18 cellular contexts compared by ENCODE assay signal in the genomic region with DNA sequence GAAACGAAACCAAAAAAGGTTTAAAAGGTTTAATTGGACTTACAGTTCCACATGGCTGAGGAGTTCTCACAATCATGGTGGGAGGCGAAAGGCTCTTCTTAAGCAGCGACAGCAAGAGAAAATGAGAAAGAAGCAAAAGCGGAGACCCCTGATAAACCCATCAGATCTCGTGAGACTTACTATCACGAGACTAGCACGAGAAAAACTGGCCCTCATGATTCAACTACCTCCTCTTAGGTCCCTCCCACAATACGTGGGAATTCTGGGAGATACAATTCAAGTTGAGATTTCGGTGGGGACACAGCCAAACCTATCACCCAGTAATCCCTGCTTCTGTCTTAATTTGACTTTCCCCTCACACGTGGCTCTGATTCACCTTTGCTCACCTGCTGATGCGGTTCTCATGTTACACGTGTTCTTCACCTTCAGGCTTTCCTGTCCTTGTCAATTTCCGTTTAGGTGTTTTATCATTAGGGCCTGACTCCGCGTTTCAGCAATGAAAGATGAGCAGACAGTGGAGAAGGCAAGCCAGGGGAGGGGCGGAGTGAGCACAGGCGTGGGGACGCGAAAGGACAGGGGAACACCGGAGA. TPM values are rescaled to one million over a fixed set of nuclear protein-coding genes. Genes with fewer than 3 reads are reported as not detected.
DNase-seq lines count a peak whose midpoint lies in the region; ATAC-seq, FAIRE-seq and TF ChIP-seq lines count a peak whose summit lies in the region.
"Had no signal": no experiment of that assay in that cellular context is flagged by ENCODE, and none has a peak within 500 bp of the region (broad histone marks: within the 10 kb centered on the region; RNA-seq: fewer than 3 reads in every experiment).

No MANE protein-coding gene starts in this region.

- in situ Hi-C loops in K562 (cut with MboI): no loop called here

- FAIRE-seq in K562 (lab: Jason Lieb, UNC) (no peak), GM12891 (lab: Jason Lieb, UNC) (no peak)
- FAIRE-seq: A204.1 had no signal

- no peaks in the 10 kb centered on the region for H3K9me1 ChIP-seq in K562 (ENCODE audit: control insufficient read depth, insufficient read depth, low read length)

- no peaks in the 10 kb centered on the region for H3K9me2 ChIP-seq in OCI-LY1 (ENCODE audit: low read depth, low read length)

- H3K27ac ChIP-seq in OCI-LY1 (ENCODE audit: low read depth, low read length, poor library complexity, severe bottlenecking) (no peak overlapping the region), K562 (ENCODE audit: extremely low read depth, low read depth, low read length) (no peak overlapping the region), thyroid gland (peak overlapping the region; percentile 43 to 50 (median 50))
- H3K27ac ChIP-seq: BLaER1 had no signal

- H2AFZ ChIP-seq in OCI-LY1 (ENCODE audit: low read length) (no peak overlapping the region), K562 (ENCODE audit: low read depth, low read length) (no peak overlapping the region; the same call in 1 of the 2 replicates)

- CTCF ChIA-PET in K562 (lab: Yijun Ruan, JAX; ENCODE audit: low intra/inter-chr PET ratio): no interaction called here

- TF ChIP-seq EP300 in K562 (IDR thresholded peaks at IDR 0.05; ENCODE audit: low read length): no peak

- intact Hi-C loops in K562 (cut with micrococcal nuclease): no loop called here
- intact Hi-C loops in thyroid gland (cut with DNase I): no loop called here

- no peaks in the 10 kb centered on the region for H3F3A ChIP-seq in OCI-LY1 (ENCODE audit: insufficient read depth, low read length)

- no peaks in the 10 kb centered on the region for H3K79me2 ChIP-seq in OCI-LY1 (ENCODE audit: insufficient read depth, low read length)
- H3K79me2 ChIP-seq in K562 (ENCODE audit: control insufficient read depth, insufficient read depth, low read length): peaks cover 2% of the 10 kb centered on the region; the same call in 1 of the 3 replicates

- H3K4me1 ChIP-seq in OCI-LY1 (ENCODE audit: insufficient read depth, low read length, severe bottlenecking) (no peaks in the 10 kb centered on the region), K562 (replicated peaks in 1 of 2; ENCODE audit: control insufficient read depth in 2 of 2, insufficient read depth in 2 of 2, low read length in 2 of 2) (peaks cover 5 to 15% of the 10 kb centered on the region in 2 experiments; a peak in 4 of 5 replicates), thyroid gland (peaks cover 43 to 59% of the 10 kb centered on the region in 2 donors)
- H3K4me1 ChIP-seq: BLaER1 had no signal

- no peak for ATAC-seq in K562
- ATAC-seq: CD8-positive, alpha-beta T cell had no signal

- H3K27me3 ChIP-seq in OCI-LY1 (ENCODE audit: insufficient read depth, low read length): no peaks in the 10 kb centered on the region
- H3K27me3 ChIP-seq in K562 (ENCODE audit: control insufficient read depth in 2 of 2, insufficient read depth in 2 of 2, low read length in 2 of 2): no peaks in the 10 kb centered on the region; a peak in 1 of 5 replicates
- H3K27me3 ChIP-seq in thyroid gland: no peaks in the 10 kb centered on the region
- H3K27me3 ChIP-seq: BLaER1 had no signal

- H4K20me1 ChIP-seq in OCI-LY1 (ENCODE audit: insufficient read depth, low read length) (no peaks in the 10 kb centered on the region), K562 (replicated peaks; ENCODE audit: control insufficient read depth, insufficient read depth, low read length) (no peaks in the 10 kb centered on the region)
- H4K20me1 ChIP-seq: BLaER1 had no signal

- no TSS peak for BruUV-seq in K562 (replicated peaks; lab: Mats Ljungman, UMichigan)

- TF ChIP-seq RAD21 in K562 (CRISPR knock-in tag; conservative IDR thresholded peaks at IDR 0.05 in 1 of 2, IDR thresholded peaks at IDR 0.05 in 1 of 2): no peak

- H3K36me3 ChIP-seq in OCI-LY1 (ENCODE audit: insufficient read depth, low read length) (no peaks in the 10 kb centered on the region), K562 (ENCODE audit: control insufficient read depth, insufficient read depth, low read length) (no peaks in the 10 kb centered on the region; the same call in 2 of the 3 replicates), thyroid gland (no peaks in the 10 kb centered on the region)

- H3K4me3 ChIP-seq in OCI-LY1 (ENCODE audit: low read depth, low read length, poor library complexity, severe bottlenecking): no peak overlapping the region
- H3K4me3 ChIP-seq in K562: peak overlapping the region; percentile 7; the same call in 1 of the 2 replicates
- no peak overlapping the region for H3K4me3 ChIP-seq in thyroid gland (replicated peaks in 1 of 3)
- no peak overlapping the region for H3K4me3 ChIP-seq in foreskin fibroblast (ENCODE audit: low read depth in 1 of 2, low read length in 2 of 2)
- H3K4me3 ChIP-seq: BLaER1 had no signal

- H3K4me2 ChIP-seq in OCI-LY1 (ENCODE audit: low read length) (0 out of 2 replicates have a peak overlapping the region, but pooled peaks have one; percentile 20), K562 (ENCODE audit: insufficient read depth, low read length) (no peak overlapping the region)
- H3K4me2 ChIP-seq: BLaER1 had no signal

- POLR2A ChIA-PET in K562 (lab: Yijun Ruan, JAX): no interaction called here

- H3K9me3 ChIP-seq in OCI-LY1 (ENCODE audit: low read length) (0 out of 2 replicates have a peak, but pooled peaks cover under 1% of the 10 kb centered on the region), K562 (replicated peaks; ENCODE audit: control insufficient read depth, insufficient read depth, low read depth, low read length) (peaks cover 19% of the 10 kb centered on the region), thyroid gland (no peaks in the 10 kb centered on the region)

- 81% methylated on average over 20 of the region's 20 CpGs for WGBS in K562 (ENCODE audit: insufficient coverage, low coverage, missing lambda C conversion rate)
- 97% methylated on average over 20 of the region's 20 CpGs for WGBS in thyroid gland, 2 donors

- TF ChIP-seq CTCF in OCI-LY1 (IDR thresholded peaks at IDR 0.05; ENCODE audit: low read length) (no peak), K562 (IDR thresholded peaks at IDR 0.05 in 2 of 3, conservative IDR thresholded peaks at IDR 0.05 in 1 of 3; ENCODE audit: insufficient read depth in 2 of 3, low read depth in 1 of 3, low read length in 3 of 3) (no peak), thyroid gland (IDR thresholded peaks at IDR 0.05) (no peak), foreskin fibroblast (IDR thresholded peaks at IDR 0.05; ENCODE audit: low read depth, low read length) (no peak)

- TF ChIP-seq POLR2A in K562 (conservative IDR thresholded peaks at IDR 0.05) (no peak), thyroid gland (IDR thresholded peaks at IDR 0.05) (no peak), GM12891 (IDR thresholded peaks at IDR 0.05; ENCODE audit: low read depth, low read length) (no peak)

- peak; percentile 75 for DNase-seq in NCI-H748 (lab: John Stamatoyannopoulos, UW; ENCODE audit: unreplicated experiment)
- DNase-seq in NCI-H748 treated with DMSO at 0.1 percent for 48 hours (lab: John Stamatoyannopoulos, UW): no peak
- no peak for DNase-seq in K562 (ENCODE audit: extremely low read depth in 1 of 4, low spot score in 3 of 4)
- DNase-seq in thyroid gland: no peak
- DNase-seq in NCI-H345 (lab: John Stamatoyannopoulos, UW): no peak
- no peak for DNase-seq in GM12891 (ENCODE audit: insufficient read length, low spot score)
- DNase-seq in foreskin fibroblast: no peak
- DNase-seq: CD8-positive, alpha-beta T cell; H9; Kasumi-1; NCI-H1417 treated with DMSO at 0.1 percent for 48 hours; NCI-H2081; NCI-H2227 treated with DMSO at 0.1 percent for 48 hours; NCI-H524 treated with DMSO at 0.1 percent for 48 hours; SW 1271 had no signal

- H3K9ac ChIP-seq in OCI-LY1 (ENCODE audit: low read length) (no peak overlapping the region), K562 (ENCODE audit: insufficient read depth in 1 of 2, low read depth in 2 of 2, low read length in 2 of 2) (no peak overlapping the region)
- H3K9ac ChIP-seq: BLaER1 had no signal

TF ChIP-seq in K562, 482 proteins besides CTCF, POLR2A, EP300 and RAD21 (continues in another document):
- TF ChIP-seq ZFP36 (IDR thresholded peaks at IDR 0.05; ENCODE audit: low read depth, low read length, partially characterized antibody): no peak
- peak; percentile 33 for TF ChIP-seq RBBP5 (IDR thresholded peaks at IDR 0.05; ENCODE audit: borderline replicate concordance, insufficient read depth, low read length, poor library complexity, severe bottlenecking)
- 0 out of 2 replicates have a peak, but pooled peaks have one; percentile 19 for TF ChIP-seq CBFB (CRISPR knock-in tag; IDR thresholded peaks at IDR 0.05)
- TF ChIP-seq CREB1 (IDR thresholded peaks at IDR 0.05): no peak
- TF ChIP-seq CREB1 (CRISPR knock-in tag; IDR thresholded peaks at IDR 0.05): no peak
- no peak for TF ChIP-seq ZNF311 (CRISPR knock-in tag; IDR thresholded peaks at IDR 0.05)

TF ChIP-seq in GM12891, 5 proteins besides CTCF, POLR2A, EP300 and RAD21:
- TF ChIP-seq TAF1 (IDR thresholded peaks at IDR 0.05; ENCODE audit: low read depth, low read length) (no peak), SPI1 (IDR thresholded peaks at IDR 0.05; ENCODE audit: low read depth, low read length) (no peak)

RNA-seq across cellular contexts. Expression of a gene that starts 57.1 kb away (rescaled TPM):
- total RNA-seq in K562 (2011; cell fraction: chromatin; rRNA removed; ENCODE audit: low replicate concordance): 90.5 and 109 TPM in 2 replicates
- 65.2 and 67.4 TPM in 2 replicates for total RNA-seq in K562 (2011; cell fraction: nucleolus; rRNA removed)
- 60.1 and 75.0 TPM in 2 replicates for total RNA-seq in K562 (2011; cell fraction: nucleoplasm; rRNA removed)
- total RNA-seq in K562 (2014; rRNA removed) (4.5 and 6.7 TPM in 2 replicates), K562 (2014; rRNA removed; fragmentation: Illumina TruSeq; extraction: Trizol) (7.1 and 7.9 TPM in 2 replicates), K562 (2015; rRNA removed; fragmentation: Illumina TruSeq; extraction: Trizol) (5.0 and 5.6 TPM in 2 replicates), K562 (2021) (9.2 and 9.7 TPM in 2 replicates), thyroid gland (10 to 100 TPM in 1 of 4 donors, 1 to 10 TPM in 3; 6.1 to 12.8 (median 6.9) TPM)
- polyA plus RNA-seq in K562 (2011; rRNA removed) (15.0 and 17.0 TPM in 2 replicates), K562 (2014; fragmentation: Illumina TruSeq; extraction: Trizol) (5.6 and 5.7 TPM in 2 replicates), K562 (2014; fragmentation: Nextera tagmentation; extraction: Ambion mirVana) (1 to 10 TPM; 2.2 to 3.4 TPM), K562 (2014; rRNA removed) (7.2 and 7.3 TPM in 2 replicates)
- 9.2 and 14.2 TPM in 2 replicates for polyA plus RNA-seq in K562 (2011; cell fraction: cytosol; rRNA removed)
- polyA plus RNA-seq in K562 (2011; cell fraction: nucleus; rRNA removed): 62.4 and 68.7 TPM in 2 replicates
- polyA plus RNA-seq in K562 (2012): 5.3 and 8.6 TPM in 2 replicates
- polyA minus RNA-seq in K562 (2011; rRNA and poly(A)+ RNA removed): 31.8 and 34.7 TPM in 2 replicates
- 6.3 and 8.8 TPM in 2 replicates for polyA minus RNA-seq in K562 (2011; cell fraction: cytosol; rRNA and poly(A)+ RNA removed)
- 36.2 and 58.6 TPM in 2 replicates for polyA minus RNA-seq in K562 (2011; cell fraction: nucleus; rRNA and poly(A)+ RNA removed)
- 1.7 TPM for polyA plus RNA-seq in GM12891 (2012; ENCODE audit: low read depth, missing spikeins)

Comparison
In these comparisons a context has a peak if more than half of its experiments do, and no peak if none do; other contexts are left out.
1. H3K27ac ChIP-seq: peak in thyroid gland (3 of 3); none in OCI-LY1 (single experiment) and K562 (single experiment).